8 cellular contexts compared by ENCODE assay signal in genomic region chr17:28726396-28726911, GRCh38. TPM values are rescaled to one million over a fixed set of nuclear protein-coding genes. Genes with fewer than 3 reads are reported as not detected.
A peak's percentile ranks its signal among the peaks of the same experiment; 100 is the strongest.
DNase-seq lines count a peak whose midpoint lies in the region; ATAC-seq and TF ChIP-seq lines count a peak whose summit lies in the region.

No MANE protein-coding gene starts in this region.

- peak overlapping the region; percentile 94 for H3K4me3 Mint-ChIP-seq in activated naive CD8-positive, alpha-beta T cell

- TF ChIP-seq CTCF in GM13976 (IDR thresholded peaks at IDR 0.05; ENCODE audit: borderline replicate concordance, control extremely low read depth, extremely low read depth, insufficient read depth, missing control alignments) (no peak), sigmoid colon (IDR thresholded peaks at IDR 0.05) (no peak)

- peak; percentile 73 for DNase-seq in GM13976 (ENCODE audit: low spot score)
- DNase-seq in SJSA1 (ENCODE audit: low read depth in 1 of 2, low spot score in 2 of 2), result peak; percentile 73 to 91
- no peak for DNase-seq in left ventricle myocardium superior
- DNase-seq in sigmoid colon, result peak; percentile 82
- DNase-seq in islet precursor cell, result no peak

- H3K9ac ChIP-seq in HUES48 (ENCODE audit: low read depth, low read length), result peak overlapping the region; percentile 55

- H3K27ac Mint-ChIP-seq in activated naive CD8-positive, alpha-beta T cell, result peak overlapping the region; percentile 98

- no peaks in the 10 kb centered on the region for H3K9me3 Mint-ChIP-seq in activated naive CD8-positive, alpha-beta T cell (ENCODE audit: low read depth)

- H3K36me3 Mint-ChIP-seq in activated naive CD8-positive, alpha-beta T cell, result peaks cover 17% of the 10 kb centered on the region

- H3K9me3 ChIP-seq in HUES48 (ENCODE audit: control insufficient read depth, insufficient read depth, low read length) (no peaks in the 10 kb centered on the region), SJSA1 (replicated peaks) (no peaks in the 10 kb centered on the region), sigmoid colon (no peaks in the 10 kb centered on the region)

- H3K27ac ChIP-seq in HUES48 (ENCODE audit: low read depth, low read length) (peak overlapping the region; percentile 99), SJSA1 (no peak overlapping the region), sigmoid colon (peak overlapping the region; percentile 88 to 97 (median 96))

- WGBS in sigmoid colon, 2 donors, result 0% methylated on average over 52 of the region's 52 CpGs

- intact Hi-C loops in left ventricle myocardium superior (cut with micrococcal nuclease) (no loop called here), sigmoid colon (cut with DNase I) (loop anchor here (5.0 to 10.0 kb wide), 3 partner anchors 86 to 568 kb away; partner anchors contain the start of genes FLOT2 and NUFIP2)

- peaks cover 36% of the 10 kb centered on the region for H3K36me3 ChIP-seq in HUES48 (ENCODE audit: control insufficient read depth, insufficient read depth, low read length)
- peaks cover 43% of the 10 kb centered on the region for H3K36me3 ChIP-seq in SJSA1
- peaks cover 17 to 34% (median 26%) of the 10 kb centered on the region in 4 donors for H3K36me3 ChIP-seq in sigmoid colon

- no peak for TF ChIP-seq EP300 in sigmoid colon (IDR thresholded peaks at IDR 0.05)

- TF ChIP-seq POLR2A in sigmoid colon (IDR thresholded peaks at IDR 0.05), result no peak

- ATAC-seq in left ventricle myocardium superior (peak; percentile 57), HG03520 (IDR thresholded peaks at IDR 0.05; ENCODE audit: unreplicated experiment) (no peak)

- H3K27me3 ChIP-seq in HUES48 (ENCODE audit: control insufficient read depth, insufficient read depth, low read length) (no peaks in the 10 kb centered on the region), SJSA1 (replicated peaks) (no peaks in the 10 kb centered on the region), sigmoid colon (peaks cover 0 to 8% (median 0%) of the 10 kb centered on the region in 3 donors)

- H3K27me3 Mint-ChIP-seq in activated naive CD8-positive, alpha-beta T cell, result no peaks in the 10 kb centered on the region

- in situ Hi-C loops in GM13976 (cut with MboI; ENCODE audit: low sequenced_read_pairs, unreplicated experiment), result loop anchor here (25.0 kb wide), 1 partner anchor 386 kb away; no protein-coding TSS in a partner anchor

- H3K4me1 ChIP-seq in HUES48 (ENCODE audit: control insufficient read depth, insufficient read depth, low read length) (peaks cover 25% of the 10 kb centered on the region), SJSA1 (replicated peaks) (peaks cover 50% of the 10 kb centered on the region), sigmoid colon (peaks cover 0 to 47% (median 42%) of the 10 kb centered on the region in 4 donors)

- peaks cover 40% of the 10 kb centered on the region for H3K4me1 Mint-ChIP-seq in activated naive CD8-positive, alpha-beta T cell (ENCODE audit: low read depth)

- peak overlapping the region; percentile 80 for H3K4me3 ChIP-seq in HUES48 (ENCODE audit: low read depth, low read length)
- peak overlapping the region; percentile 59 for H3K4me3 ChIP-seq in SJSA1
- H3K4me3 ChIP-seq in sigmoid colon, result peak overlapping the region; percentile 26 to 83 (median 68)

RNA-seq across cellular contexts. Expression of gene TLCD1, which starts 0.4 kb away (rescaled TPM):
- total RNA-seq in SJSA1 (2014; rRNA removed; shearing (Covaris generic)), result 1.6 TPM in 1 of 2 replicates, not detected in the other
- total RNA-seq in left ventricle myocardium superior, result 2.6 TPM
- total RNA-seq in sigmoid colon, result under 1 TPM in 2 of 4 donors, not detected in 2; 0.66 to 0.71 TPM
- 10 to 100 TPM in 1 of 3 donors, 1 to 10 TPM in 2; 2.1 to 14.2 (median 3.0) TPM for polyA plus RNA-seq in sigmoid colon

RNA-seq across cellular contexts. Expression of gene NEK8, which starts 2.1 kb away (rescaled TPM):
- 1.1 and 2.2 TPM in 2 replicates for total RNA-seq in SJSA1 (2014; rRNA removed; shearing (Covaris generic))
- total RNA-seq in left ventricle myocardium superior, result 0.94 TPM
- total RNA-seq in sigmoid colon, result 1 to 10 TPM in 2 of 4 donors, under 1 TPM in 2; 0.16 to 2.8 (median 0.74) TPM
- polyA plus RNA-seq in sigmoid colon, result 1 to 10 TPM; 1.6 to 6.3 (median 1.8) TPM

RNA-seq across cellular contexts. Expression of gene RPL23A, which starts 6.7 kb away (rescaled TPM):
- total RNA-seq in SJSA1 (2014; rRNA removed; shearing (Covaris generic)), result 591 and 789 TPM in 2 replicates
- total RNA-seq in left ventricle myocardium superior, result 918 TPM
- 100 to 1,000 TPM; 491 to 937 (median 695) TPM for total RNA-seq in sigmoid colon
- polyA plus RNA-seq in sigmoid colon, result 1,000 to 10,000 TPM; 1,420 to 1,929 (median 1,826) TPM

RNA-seq across cellular contexts. Expression of gene RAB34, which starts 8.8 kb away (rescaled TPM):
- total RNA-seq in SJSA1 (2014; rRNA removed; shearing (Covaris generic)), result 1,039 and 1,435 TPM in 2 replicates
- total RNA-seq in left ventricle myocardium superior, result 14.8 TPM
- 100 to 1,000 TPM; 146 to 205 (median 167) TPM for total RNA-seq in sigmoid colon
- polyA plus RNA-seq in sigmoid colon, result 10 to 100 TPM; 16.6 to 39.0 (median 33.1) TPM

RNA-seq across cellular contexts. Expression of gene PROCA1, which starts 14.8 kb away (rescaled TPM):
- 0.53 and 0.69 TPM in 2 replicates for total RNA-seq in SJSA1 (2014; rRNA removed; shearing (Covaris generic))
- total RNA-seq in left ventricle myocardium superior (0.89 TPM), sigmoid colon (1 to 10 TPM in 2 of 4 donors, under 1 TPM in 1, not detected in 1; 0.54 to 1.4 (median 1.3) TPM)
- polyA plus RNA-seq in sigmoid colon, result 1 to 10 TPM in 1 of 3 donors, under 1 TPM in 2; 0.60 to 2.3 (median 0.92) TPM

Comparison
In these comparisons a context has a peak if more than half of its experiments do, and no peak if none do; other contexts are left out.
1. DNase-seq: peak in GM13976 (single experiment), SJSA1 (2 of 2) and sigmoid colon (single experiment); none in left ventricle myocardium superior (single experiment) and islet precursor cell (single experiment).
2. Peak in every context shown above with its lines, with median percentiles within 50 percentile points of each other: H3K4me3 ChIP-seq.